In the genomic region with DNA sequence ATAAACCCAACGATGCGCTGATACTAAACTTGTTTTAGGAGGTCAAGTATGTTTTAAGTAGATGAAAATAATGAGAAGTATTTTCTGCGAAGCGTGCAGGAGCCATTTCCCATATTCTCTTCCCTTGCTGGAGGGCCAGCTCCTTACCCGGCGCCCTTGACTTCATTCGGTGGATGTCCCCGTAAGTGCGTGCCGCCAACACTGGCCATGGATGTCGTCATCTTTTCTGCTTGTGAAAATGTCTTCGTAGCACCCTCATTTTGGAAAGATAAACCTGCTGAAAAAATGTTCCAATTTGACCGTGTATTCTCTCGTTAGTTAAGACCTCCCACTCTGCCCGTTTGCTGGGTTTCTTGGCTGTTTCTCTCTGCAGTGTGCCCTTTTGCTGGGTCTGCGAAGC, we compare ENCODE assay signal across 37 cellular contexts.
"Had no signal": no experiment of that assay in that cellular context is flagged by ENCODE, and none has a peak within 500 bp of the region (broad histone marks: within the 10 kb centered on the region; RNA-seq: fewer than 3 reads in every experiment).

No MANE protein-coding gene starts in this region.

- H3K27ac ChIP-seq: adrenal gland, body of pancreas, cardiac muscle cell, colonic mucosa, dorsolateral prefrontal cortex had no signal

- H3K36me3 Mint-ChIP-seq: activated CD4-positive, alpha-beta memory T cell treated with anti-CD3 and anti-CD28 coated beads for 36 hours; activated CD8-positive, alpha-beta memory T cell treated with anti-CD3 and anti-CD28 coated beads, Interleukin-2, amount 10 ng/mL, durations not matched to agents 7 days and 5 days; activated naive CD4-positive, alpha-beta T cell treated with anti-CD3 and anti-CD28 coated beads, Interleukin-2, amount 50 U/mL, for 24 hours; activated naive CD8-positive, alpha-beta T cell treated with anti-CD3 and anti-CD28 coated beads for 36 hours had no signal

- H3K27me3 ChIP-seq: adrenal gland, body of pancreas, cardiac muscle cell, colonic mucosa had no signal

- H3K9me3 Mint-ChIP-seq: activated CD4-positive, alpha-beta memory T cell treated with anti-CD3 and anti-CD28 coated beads for 36 hours; activated CD4-positive, alpha-beta T cell treated with anti-CD3 and anti-CD28 coated beads, Interleukin-2, amount 10 ng/mL, durations not matched to agents 24 days and 14 days; activated naive CD4-positive, alpha-beta T cell treated with anti-CD3 and anti-CD28 coated beads for 36 hours; activated naive CD4-positive, alpha-beta T cell treated with anti-CD3 and anti-CD28 coated beads, Interleukin-2, amount 50 U/mL, for 24 hours; activated naive CD8-positive, alpha-beta T cell treated with anti-CD3 and anti-CD28 coated beads for 36 hours; activated naive CD8-positive, alpha-beta T cell treated with anti-CD3 and anti-CD28 coated beads, Interleukin-2, amount 50 U/mL, for 24 hours; activated T-helper 1 cell treated with anti-CD3 and anti-CD28 coated beads, Interleukin-12 subunit alpha, Interleukin-12 subunit beta, Interleukin-2, Interleukin-4 antibody, amounts not matched to agents 30 ng/mL and 10 ng/mL and 1 ng/mL, durations not matched to agents 14 hours and 24 hours and 36 hours; activated T-helper 2 cell treated with anti-CD3 and anti-CD28 coated beads, Interferon-gamma antibody, Interleukin-2, Interleukin-4, amounts not matched to agents 10 μg/mL and 5 μg/mL and 100 μg/mL, durations not matched to agents 14 hours and 24 hours and 36 hours; dendritic cell treated with granulocyte-macrophage colony-stimulating factor and Interleukin-4, amounts not matched to agents 40 ng/mL and 50 ng/mL, for 4 days; endodermal cell; T-cell; T-helper 2 cell treated with Interferon-gamma antibody and Interleukin-4, amounts not matched to agents 5 μg/mL and 100 μg/mL, for 36 hours had no signal

- FAIRE-seq: frontal cortex had no signal

- H3K4me3 Mint-ChIP-seq: activated CD4-positive, alpha-beta memory T cell treated with anti-CD3 and anti-CD28 coated beads for 36 hours; activated CD4-positive, alpha-beta T cell treated with anti-CD3 and anti-CD28 coated beads for 36 hours; activated CD4-positive, alpha-beta T cell treated with anti-CD3 and anti-CD28 coated beads, Interleukin-2, amount 10 ng/mL, durations not matched to agents 24 days and 14 days; activated CD8-positive, alpha-beta memory T cell treated with anti-CD3 and anti-CD28 coated beads, Interleukin-2, amount 10 ng/mL, durations not matched to agents 7 days and 5 days; activated CD8-positive, alpha-beta T cell treated with anti-CD3 and anti-CD28 coated beads, Interleukin-2, amount 10 ng/mL, durations not matched to agents 7 days and 5 days; activated naive CD4-positive, alpha-beta T cell treated with anti-CD3 and anti-CD28 coated beads for 36 hours; activated naive CD4-positive, alpha-beta T cell treated with anti-CD3 and anti-CD28 coated beads, Interleukin-2, amount 50 U/mL, for 24 hours; activated naive CD8-positive, alpha-beta T cell treated with anti-CD3 and anti-CD28 coated beads for 36 hours; activated naive CD8-positive, alpha-beta T cell treated with anti-CD3 and anti-CD28 coated beads, Interleukin-2, amount 50 U/mL, for 24 hours; activated T-helper 1 cell treated with anti-CD3 and anti-CD28 coated beads, Interleukin-12 subunit alpha, Interleukin-12 subunit beta, Interleukin-2, Interleukin-4 antibody, amounts not matched to agents 30 ng/mL and 10 ng/mL and 1 ng/mL, durations not matched to agents 14 hours and 24 hours and 36 hours; dendritic cell treated with granulocyte-macrophage colony-stimulating factor and Interleukin-4, amounts not matched to agents 40 ng/mL and 50 ng/mL, for 4 days; endodermal cell; T-cell; T-helper 17 cell; T-helper 2 cell treated with Interferon-gamma antibody and Interleukin-4, amounts not matched to agents 5 μg/mL and 100 μg/mL, for 36 hours had no signal

- H3K9me3 ChIP-seq: adrenal gland, body of pancreas, colonic mucosa had no signal

- H3K4me1 ChIP-seq: adrenal gland, body of pancreas, colonic mucosa had no signal

- H3K36me3 ChIP-seq: adrenal gland, cardiac muscle cell, colonic mucosa had no signal

- H3K27ac Mint-ChIP-seq: activated CD4-positive, alpha-beta memory T cell treated with anti-CD3 and anti-CD28 coated beads for 36 hours; activated CD4-positive, alpha-beta T cell treated with anti-CD3 and anti-CD28 coated beads for 36 hours; activated CD4-positive, alpha-beta T cell treated with anti-CD3 and anti-CD28 coated beads, Interleukin-2, amount 10 ng/mL, durations not matched to agents 24 days and 14 days; activated CD8-positive, alpha-beta memory T cell treated with anti-CD3 and anti-CD28 coated beads, Interleukin-2, amount 10 ng/mL, durations not matched to agents 7 days and 5 days; activated CD8-positive, alpha-beta T cell treated with anti-CD3 and anti-CD28 coated beads, Interleukin-2, amount 10 ng/mL, durations not matched to agents 7 days and 5 days; activated naive CD4-positive, alpha-beta T cell treated with anti-CD3 and anti-CD28 coated beads for 36 hours; activated naive CD4-positive, alpha-beta T cell treated with anti-CD3 and anti-CD28 coated beads, Interleukin-2, amount 50 U/mL, for 24 hours; activated naive CD8-positive, alpha-beta T cell treated with anti-CD3 and anti-CD28 coated beads for 36 hours; activated naive CD8-positive, alpha-beta T cell treated with anti-CD3 and anti-CD28 coated beads, Interleukin-2, amount 50 U/mL, for 24 hours; activated T-helper 1 cell treated with anti-CD3 and anti-CD28 coated beads, Interleukin-12 subunit alpha, Interleukin-12 subunit beta, Interleukin-2, Interleukin-4 antibody, amounts not matched to agents 30 ng/mL and 10 ng/mL and 1 ng/mL, durations not matched to agents 14 hours and 24 hours and 36 hours; activated T-helper 2 cell treated with anti-CD3 and anti-CD28 coated beads, Interferon-gamma antibody, Interleukin-2, Interleukin-4, amounts not matched to agents 10 μg/mL and 5 μg/mL and 100 μg/mL, durations not matched to agents 14 hours and 24 hours and 36 hours; dendritic cell treated with granulocyte-macrophage colony-stimulating factor and Interleukin-4, amounts not matched to agents 40 ng/mL and 50 ng/mL, for 4 days; endodermal cell; T-cell; T-helper 17 cell; T-helper 2 cell treated with Interferon-gamma antibody and Interleukin-4, amounts not matched to agents 5 μg/mL and 100 μg/mL, for 36 hours had no signal

- H3K4me1 Mint-ChIP-seq: activated CD4-positive, alpha-beta T cell treated with anti-CD3 and anti-CD28 coated beads, Interleukin-2, amount 10 ng/mL, durations not matched to agents 24 days and 14 days; activated CD8-positive, alpha-beta memory T cell treated with anti-CD3 and anti-CD28 coated beads, Interleukin-2, amount 10 ng/mL, durations not matched to agents 7 days and 5 days; activated naive CD8-positive, alpha-beta T cell treated with anti-CD3 and anti-CD28 coated beads, Interleukin-2, amount 50 U/mL, for 24 hours; endodermal cell had no signal

- ATAC-seq: activated CD4-positive, alpha-beta T cell treated with anti-CD3 and anti-CD28 coated beads for 36 hours; activated CD8-positive, alpha-beta memory T cell treated with anti-CD3 and anti-CD28 coated beads, Interleukin-2, amount 10 ng/mL, durations not matched to agents 7 days and 5 days; activated CD8-positive, alpha-beta T cell treated with anti-CD3 and anti-CD28 coated beads, Interleukin-2, amount 10 ng/mL, durations not matched to agents 7 days and 5 days; activated naive CD8-positive, alpha-beta T cell treated with anti-CD3 and anti-CD28 coated beads, Interleukin-2, amount 50 U/mL, for 24 hours; body of pancreas; esophagus mucosa; T-cell; T-helper 17 cell had no signal

- H3K27me3 Mint-ChIP-seq: activated CD4-positive, alpha-beta memory T cell treated with anti-CD3 and anti-CD28 coated beads for 36 hours; activated CD4-positive, alpha-beta T cell treated with anti-CD3 and anti-CD28 coated beads for 36 hours; activated CD4-positive, alpha-beta T cell treated with anti-CD3 and anti-CD28 coated beads, Interleukin-2, amount 10 ng/mL, durations not matched to agents 24 days and 14 days; activated naive CD4-positive, alpha-beta T cell treated with anti-CD3 and anti-CD28 coated beads, Interleukin-2, amount 50 U/mL, for 24 hours; activated naive CD8-positive, alpha-beta T cell treated with anti-CD3 and anti-CD28 coated beads for 36 hours; activated naive CD8-positive, alpha-beta T cell treated with anti-CD3 and anti-CD28 coated beads, Interleukin-2, amount 50 U/mL, for 24 hours; T-cell; T-helper 17 cell had no signal

- H3K4me3 ChIP-seq: adrenal gland, body of pancreas, cardiac muscle cell, colonic mucosa, dorsolateral prefrontal cortex had no signal

- DNase-seq: activated CD4-positive, alpha-beta memory T cell treated with anti-CD3 and anti-CD28 coated beads for 36 hours; activated CD4-positive, alpha-beta T cell treated with anti-CD3 and anti-CD28 coated beads for 36 hours; activated CD4-positive, alpha-beta T cell treated with anti-CD3 and anti-CD28 coated beads, Interleukin-2, amount 10 ng/mL, durations not matched to agents 24 days and 14 days; activated CD4-positive, CD25-positive, alpha-beta regulatory T cell; activated CD4-positive, CD25-positive, alpha-beta regulatory T cell treated with anti-CD3 and anti-CD28 coated beads, Interleukin-2, amount 50 U/mL, for 72 hours; activated CD8-positive, alpha-beta memory T cell treated with anti-CD3 and anti-CD28 coated beads, Interleukin-2, amount 10 ng/mL, durations not matched to agents 7 days and 5 days; activated CD8-positive, alpha-beta memory T cell treated with anti-CD3 and anti-CD28 coated beads, Interleukin-2, amount 50 U/mL, for 4 hours; activated CD8-positive, alpha-beta T cell treated with anti-CD3 and anti-CD28 coated beads, Interleukin-2, amount 10 ng/mL, durations not matched to agents 7 days and 5 days; activated effector memory CD4-positive, alpha-beta T cell treated with anti-CD3 and anti-CD28 coated beads, Interleukin-2, amount 50 U/mL, for 16 hours; activated naive CD4-positive, alpha-beta T cell treated with anti-CD3 and anti-CD28 coated beads for 36 hours; activated naive CD8-positive, alpha-beta T cell treated with anti-CD3 and anti-CD28 coated beads for 36 hours; activated naive CD8-positive, alpha-beta T cell treated with anti-CD3 and anti-CD28 coated beads, Interleukin-2, amount 50 U/mL, for 24 hours; activated T-cell treated with anti-CD3 and anti-CD28 coated beads, Interleukin-2, amount 50 U/mL, for 1 hour; activated T-cell treated with anti-CD3 and anti-CD28 coated beads, Interleukin-2, amount 50 U/mL, for 48 hours; adrenal gland; amygdala; aorta; body of pancreas; central memory CD4-positive, alpha-beta T cell; cerebellar nuclear complex; colonic mucosa; effector memory CD4-positive, alpha-beta T cell; endodermal cell; foreskin fibroblast; SW 1271; T-cell; T-helper 17 cell; T1000 had no signal
